Comparison of ENCODE assay signal across 26 cellular contexts in genomic region chr1:67188137-67188536, GRCh38. TPM values are rescaled to one million over a fixed set of nuclear protein-coding genes. Genes with fewer than 3 reads are reported as not detected.
"Had no signal": no experiment of that assay in that cellular context is flagged by ENCODE, and none has a peak within 500 bp of the region (broad histone marks: within the 10 kb centered on the region; RNA-seq: fewer than 3 reads in every experiment).

No MANE protein-coding gene starts in this region.

- H3K4me1 ChIP-seq: breast epithelium, foreskin keratinocyte, prostate gland, thyroid gland had no signal

- DNase-seq: activated CD4-positive, alpha-beta T cell treated with anti-CD3 and anti-CD28 coated beads for 4 hours; activated CD4-positive, CD25-positive, alpha-beta regulatory T cell; activated CD8-positive, alpha-beta T cell treated with anti-CD3 and anti-CD28 coated beads, Interleukin-2, amount 10 ng/mL, durations not matched to agents 7 days and 5 days; activated gamma-delta T cell; activated naive CD8-positive, alpha-beta T cell treated with anti-CD3 and anti-CD28 coated beads for 36 hours; effector memory CD4-positive, alpha-beta T cell; foreskin keratinocyte; hippocampal formation; kidney glomerular epithelial cell; left ventricle myocardium superior; midbrain; stimulated activated CD4-positive, alpha-beta T cell treated with anti-CD3 and anti-CD28 coated beads, Interleukin-12 subunit alpha, Interleukin-12 subunit beta, amount 100 ng/mL, for 4 hours; stimulated activated CD4-positive, alpha-beta T cell treated with anti-CD3 and anti-CD28 coated beads, Interleukin-4, amount 100 ng/mL, for 4 hours; substantia nigra; thyroid gland had no signal

- H3K9me3 ChIP-seq: breast epithelium, prostate gland, thyroid gland had no signal

- H3K36me3 ChIP-seq: breast epithelium, prostate gland, thyroid gland had no signal

- FAIRE-seq: astrocyte, colon had no signal

- H3K4me3 ChIP-seq: breast epithelium, prostate gland, thyroid gland had no signal

- H3K27ac ChIP-seq: breast epithelium, foreskin keratinocyte, prostate gland, thyroid gland had no signal

- H3K27me3 ChIP-seq: breast epithelium, foreskin keratinocyte, thyroid gland had no signal

- ATAC-seq: activated CD8-positive, alpha-beta T cell treated with anti-CD3 and anti-CD28 coated beads, Interleukin-2, amount 10 ng/mL, durations not matched to agents 7 days and 5 days; foreskin keratinocyte; left ventricle myocardium superior; natural killer cell treated with Interleukin-12 subunit alpha and Interleukin-12 subunit beta and Interleukin-15 and Interleukin-18, amount 100 ng/mL, for 72 hours had no signal

RNA-seq across cellular contexts. Expression of gene IL23R, which starts 21.9 kb away (rescaled TPM):
- total RNA-seq: astrocyte, breast epithelium, dermis microvascular lymphatic vessel endothelial cell, foreskin keratinocyte, glomerular endothelial cell, left ventricle myocardium superior, osteocyte, thyroid gland had no signal
- polyA plus RNA-seq: foreskin keratinocyte had no signal

RNA-seq across cellular contexts. Expression of gene C1orf141, which starts 53.4 kb away (rescaled TPM):
- total RNA-seq: activated CD8-positive, alpha-beta T cell treated with anti-CD3 and anti-CD28 coated beads, Interleukin-2, amount 10 ng/mL, durations not matched to agents 7 days and 5 days; activated naive CD8-positive, alpha-beta T cell treated with anti-CD3 and anti-CD28 coated beads for 36 hours; activated T-helper 1 cell treated with anti-CD3 and anti-CD28 coated beads, Interleukin-12 subunit alpha, Interleukin-12 subunit beta, Interleukin-2, Interleukin-4 antibody, amounts not matched to agents 30 ng/mL and 10 ng/mL and 1 ng/mL, durations not matched to agents 14 hours and 24 hours and 36 hours; astrocyte; breast epithelium; dermis microvascular lymphatic vessel endothelial cell; foreskin keratinocyte; glomerular endothelial cell; left ventricle myocardium superior; osteocyte; thyroid gland; ureter had no signal
- polyA plus RNA-seq: esophagus, foreskin keratinocyte had no signal
